In genomic region chr9:35791321-35791921, GRCh38 we compare ENCODE assay signal across 8 cellular contexts. TPM values are rescaled to one million over a fixed set of nuclear protein-coding genes. Genes with fewer than 3 reads are reported as not detected.
DNase-seq lines count a peak whose midpoint lies in the region; ATAC-seq and TF ChIP-seq lines count a peak whose summit lies in the region.

NPR2 (plus strand) TSS chr9:35791591; CDS start chr9:35792409, 818 bp downstream.

- 2% methylated on average over 18 to 62 of the region's 62 CpGs for WGBS in ovary, 3 donors

- DNase-seq in BJ (ENCODE audit: low read depth) (no peak), Right ventricle myocardium superior (peak; percentile 70), ovary (peak; percentile 58 to 81 (median 69)), KG1 (lab: John Stamatoyannopoulos, UW) (no peak)

- H3K4me1 ChIP-seq in ovary (ENCODE audit: insufficient read depth) = peaks cover 7% of the 10 kb centered on the region

- H3K36me3 ChIP-seq in BJ (ENCODE audit: control insufficient read depth, insufficient read depth, low read length) (no peaks in the 10 kb centered on the region; the same call in 1 of the 2 replicates), ovary (no peaks in the 10 kb centered on the region)

- H3K4me3 ChIP-seq in BJ (ENCODE audit: low read depth, low read length) (peak within 1 kb of the TSS; percentile 61), WI38 (ENCODE audit: low read depth, low read length) (peak within 1 kb of the TSS; percentile 58), ovary (peak within 1 kb of the TSS; percentile 33)

- TF ChIP-seq EP300 in ovary (IDR thresholded peaks at IDR 0.05) = no peak

- TF ChIP-seq CTCF in BJ (IDR thresholded peaks at IDR 0.05; ENCODE audit: insufficient read depth, low read depth, low read length) (no peak), WI38 (IDR thresholded peaks at IDR 0.05; ENCODE audit: low read depth, low read length) (no peak), ovary (IDR thresholded peaks at IDR 0.05) (peak in 1 of 3 donors; percentile 9)

- ATAC-seq in Right ventricle myocardium superior (ENCODE audit: poor library complexity) (peak; percentile 81), GM18870 (IDR thresholded peaks at IDR 0.05; ENCODE audit: unreplicated experiment) (no peak), GM19455 (IDR thresholded peaks at IDR 0.05; ENCODE audit: unreplicated experiment) (no peak), HG02610 (IDR thresholded peaks at IDR 0.05; ENCODE audit: unreplicated experiment) (no peak)

- intact Hi-C loops in Right ventricle myocardium superior (cut with DNase I) = loop anchor here (2.0 to 10.0 kb wide), 3 partner anchors 36 to 233 kb away; partner anchors contain the start of genes FAM221B and TMEM8B
- intact Hi-C loops in ovary (cut with DNase I) = loop anchor here in 3 of 4 donors (5.0 to 10.0 kb wide), 4 partner anchors 91 to 156 kb away; no protein-coding TSS in a partner anchor

- H3K9me3 ChIP-seq in ovary = no peaks in the 10 kb centered on the region

- peak within 1 kb of the TSS; percentile 41 to 67 for H3K27ac ChIP-seq in ovary

- no peak for TF ChIP-seq POLR2A in ovary (IDR thresholded peaks at IDR 0.05)

- H3K27me3 ChIP-seq in BJ (ENCODE audit: control insufficient read depth, insufficient read depth, low read length) (no peaks in the 10 kb centered on the region), ovary (no peaks in the 10 kb centered on the region)

- POLR2A ChIA-PET in BJ (lab: Charles Lee) = no interaction called here

- CTCF ChIA-PET in BJ (lab: Yijun Ruan, JAX) = interaction anchor here (0.6 to 2.8 kb wide), 6 partner anchors 16 to 116 kb away, joined by 3 to 20 read pairs (median 12); partner anchors contain the start of genes HINT2 and SPAG8

RNA-seq across cellular contexts. Expression of gene NPR2, which starts in this region (rescaled TPM):
- 30.1 and 33.4 TPM in 2 replicates for polyA plus RNA-seq in BJ (2011; rRNA removed)
- polyA minus RNA-seq in BJ (2011; rRNA and poly(A)+ RNA removed) = 31.7 and 38.1 TPM in 2 replicates
- total RNA-seq in Right ventricle myocardium superior = 24.2 TPM
- total RNA-seq in ovary = 10 to 100 TPM in 5 of 7 donors, 1 to 10 TPM in 2; 5.5 to 30.1 (median 18.0) TPM
- 10 to 100 TPM; 15.4 to 54.4 TPM for polyA plus RNA-seq in ovary

Comparison
In these comparisons a context has a peak if more than half of its experiments do, and no peak if none do; other contexts are left out.
1. DNase-seq: peak in Right ventricle myocardium superior (single experiment) and ovary (5 of 5); none in BJ (single experiment) and KG1 (single experiment).
2. Peak in every context shown above with its lines, with median percentiles within 50 percentile points of each other: H3K4me3 ChIP-seq.